Comparison of ENCODE assay signal across 8 cellular contexts in the genomic region with DNA sequence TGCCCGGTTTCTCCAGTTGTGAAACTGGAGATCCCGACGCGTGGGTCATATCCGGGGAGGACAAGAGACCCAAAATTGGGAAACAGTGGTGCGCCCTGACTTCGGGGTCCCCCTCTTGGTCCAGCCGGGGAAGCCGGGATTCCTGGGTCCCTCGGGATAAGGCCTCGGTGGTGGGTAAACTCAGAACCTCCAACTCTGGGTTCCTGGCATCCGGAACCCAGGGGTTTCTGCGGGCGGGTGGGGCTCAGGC. TPM values are rescaled to one million over a fixed set of nuclear protein-coding genes. Genes with fewer than 3 reads are reported as not detected.
DNase-seq lines count a peak whose midpoint lies in the region; ATAC-seq and TF ChIP-seq lines count a peak whose summit lies in the region.

No MANE protein-coding gene starts in this region.

- peaks cover 62% of the 10 kb centered on the region for H3K4me1 Mint-ChIP-seq in Calu3 (ENCODE audit: low read depth, unreplicated experiment)

- ATAC-seq in RWPE2 (ENCODE audit: low read depth) (no peak), GM21381 (IDR thresholded peaks at IDR 0.05; ENCODE audit: unreplicated experiment) (no peak)

- no TSS peak for BruUV-seq in Calu3 (replicated peaks; lab: Mats Ljungman, UMichigan)

- no peaks in the 10 kb centered on the region for H3K27me3 Mint-ChIP-seq in Calu3 (ENCODE audit: unreplicated experiment)

- H3K23ac ChIP-seq in trophoblast cell (ENCODE audit: low read length): no peak overlapping the region

- peaks cover 35% of the 10 kb centered on the region for H3K79me2 ChIP-seq in trophoblast cell (ENCODE audit: control insufficient read depth, insufficient read depth, low read length, poor library complexity)

- H3K27ac ChIP-seq in RWPE2 (ENCODE audit: poor library complexity, severe bottlenecking): peak overlapping the region; percentile 97
- peak overlapping the region; percentile 99 to 100 (median 100) for H3K27ac ChIP-seq in esophagus muscularis mucosa (replicated peaks in 1 of 4)
- peak overlapping the region; percentile 94 for H3K27ac ChIP-seq in trophoblast cell (ENCODE audit: low read depth, low read length)

- peak overlapping the region; percentile 98 for H3K18ac ChIP-seq in trophoblast cell (ENCODE audit: low read length)

- H3K9me3 Mint-ChIP-seq in Calu3 (ENCODE audit: low read depth, unreplicated experiment): no peaks in the 10 kb centered on the region

- H3K4me3 ChIP-seq in RWPE2 (ENCODE audit: severe bottlenecking): peak overlapping the region; percentile 89
- peak overlapping the region; percentile 63 to 93 (median 80) for H3K4me3 ChIP-seq in esophagus muscularis mucosa
- peak overlapping the region; percentile 96 for H3K4me3 ChIP-seq in trophoblast cell (ENCODE audit: low read depth, low read length)

- H2BK120ac ChIP-seq in trophoblast cell (ENCODE audit: insufficient read depth, low read length, poor library complexity): peak overlapping the region; percentile 89

- WGBS in esophagus muscularis mucosa: 0% methylated on average over 1 of the region's 14 CpGs
- no CpG with 5 or more reads among the region's 14 CpGs for WGBS in trophoblast cell (ENCODE audit: extremely low coverage, insufficient coverage, insufficient read length)

- peak overlapping the region; percentile 94 for H3K27ac Mint-ChIP-seq in Calu3 (ENCODE audit: unreplicated experiment)

- intact Hi-C loops in Calu3 (cut with micrococcal nuclease; ENCODE audit: unreplicated experiment): no loop called here
- intact Hi-C loops in esophagus muscularis mucosa (cut with DNase I): no loop called here

- H3K14ac ChIP-seq in trophoblast cell (ENCODE audit: low read length): peak overlapping the region; percentile 99

- H4K12ac ChIP-seq in trophoblast cell (ENCODE audit: low read depth, low read length): peak overlapping the region; percentile 77

- H4K91ac ChIP-seq in trophoblast cell (ENCODE audit: low read depth, low read length): peak overlapping the region; percentile 93

- peaks cover 100% of the 10 kb centered on the region for H3K36me3 Mint-ChIP-seq in Calu3 (ENCODE audit: insufficient read depth, unreplicated experiment)

- peaks cover 43% of the 10 kb centered on the region for H3K79me1 ChIP-seq in trophoblast cell (ENCODE audit: low read length)

- H3K9ac ChIP-seq in trophoblast cell (ENCODE audit: low read length): peak overlapping the region; percentile 97

- H3K4me2 ChIP-seq in trophoblast cell (ENCODE audit: low read length): peak overlapping the region; percentile 81

- no peaks in the 10 kb centered on the region for H3K9me3 ChIP-seq in RWPE2 (ENCODE audit: severe bottlenecking)
- no peaks in the 10 kb centered on the region for H3K9me3 ChIP-seq in esophagus muscularis mucosa
- H3K9me3 ChIP-seq in trophoblast cell (ENCODE audit: insufficient read depth, low read depth, low read length): no peaks in the 10 kb centered on the region

- CTCF ChIA-PET in Calu3 (lab: Charles Lee): interaction anchor here (0.6 to 2.4 kb wide), 3 partner anchors 9 to 16 kb away, joined by 3 to 11 read pairs (median 8); partner anchors contain the start of genes MED29 and PAF1

- H3K4me1 ChIP-seq in RWPE2 (ENCODE audit: insufficient read depth, poor library complexity, severe bottlenecking) (peaks cover 26% of the 10 kb centered on the region), esophagus muscularis mucosa (peaks cover 36 to 56% (median 49%) of the 10 kb centered on the region in 4 donors), trophoblast cell (ENCODE audit: control insufficient read depth in 1 of 2, insufficient read depth in 2 of 2, low read length in 2 of 2) (peaks cover 26 to 43% of the 10 kb centered on the region in 2 experiments)

- peak overlapping the region; percentile 77 for H3K4me3 Mint-ChIP-seq in Calu3 (ENCODE audit: low read depth, unreplicated experiment)

- TF ChIP-seq EP300 in esophagus muscularis mucosa (IDR thresholded peaks at IDR 0.05): no peak

- H2AK5ac ChIP-seq in trophoblast cell (ENCODE audit: low read length): peak overlapping the region; percentile 99

- H3K27me3 ChIP-seq in RWPE2 (ENCODE audit: insufficient read depth, poor library complexity, severe bottlenecking) (no peaks in the 10 kb centered on the region), esophagus muscularis mucosa (no peaks in the 10 kb centered on the region), trophoblast cell (ENCODE audit: insufficient read depth, low read length) (no peaks in the 10 kb centered on the region)

- peak overlapping the region; percentile 87 for H4K8ac ChIP-seq in trophoblast cell (ENCODE audit: low read depth, low read length)

- no peak for TF ChIP-seq POLR2A in esophagus muscularis mucosa (IDR thresholded peaks at IDR 0.05; ENCODE audit: low read depth)

- no peak overlapping the region for H2AFZ ChIP-seq in trophoblast cell (ENCODE audit: insufficient read depth, low read length, poor library complexity)

- no peak for DNase-seq in Calu3
- DNase-seq in RWPE2 (ENCODE audit: low spot score): no peak
- no peak for DNase-seq in esophagus muscularis mucosa (ENCODE audit: extremely low spot score)
- no peak for DNase-seq in trophoblast cell
- no peak for DNase-seq in D341Med (ENCODE audit: low spot score)
- no peak for DNase-seq in NAMALWA (ENCODE audit: low spot score)
- DNase-seq in epidermal melanocyte (ENCODE audit: insufficient read length, low spot score): no peak

- H3K4ac ChIP-seq in trophoblast cell (ENCODE audit: low read depth, low read length): peak overlapping the region; percentile 100

- TF ChIP-seq CTCF in Calu3 (IDR thresholded peaks at IDR 0.05; ENCODE audit: unreplicated experiment): no peak
- no peak for TF ChIP-seq CTCF in RWPE2 (IDR thresholded peaks at IDR 0.05; ENCODE audit: poor library complexity, severe bottlenecking)
- TF ChIP-seq CTCF in esophagus muscularis mucosa (IDR thresholded peaks at IDR 0.05): no peak

- H2BK5ac ChIP-seq in trophoblast cell (ENCODE audit: low read depth, low read length, poor library complexity): peak overlapping the region; percentile 90

- no peak overlapping the region for H2BK12ac ChIP-seq in trophoblast cell (ENCODE audit: low read length)

- H3K36me3 ChIP-seq in RWPE2 (ENCODE audit: low read depth) (peaks cover 25% of the 10 kb centered on the region), esophagus muscularis mucosa (peaks cover 13 to 22% (median 21%) of the 10 kb centered on the region in 4 donors), trophoblast cell (ENCODE audit: control insufficient read depth in 1 of 2, insufficient read depth in 2 of 2, low read length in 2 of 2) (peaks cover 12 to 13% of the 10 kb centered on the region in 2 experiments)

RNA-seq across cellular contexts. Expression of gene ZFP36, which starts 0.7 kb away (rescaled TPM):
- total RNA-seq in Calu3 (2022) (70.8 and 107 TPM in 2 replicates), esophagus muscularis mucosa (100 to 1,000 TPM; 135 to 577 (median 196) TPM)
- polyA plus RNA-seq in trophoblast cell (2013): 34.2 and 35.4 TPM in 2 replicates

RNA-seq across cellular contexts. Expression of gene PLEKHG2, which starts 5.2 kb away (rescaled TPM):
- total RNA-seq in Calu3 (2022) (64.1 and 65.3 TPM in 2 replicates), esophagus muscularis mucosa (10 to 100 TPM; 16.7 to 38.4 (median 22.2) TPM)
- 51.5 and 53.7 TPM in 2 replicates for polyA plus RNA-seq in trophoblast cell (2013)

RNA-seq across cellular contexts. Expression of gene MED29, which starts 16.1 kb away (rescaled TPM):
- total RNA-seq in Calu3 (2022) (56.8 and 66.6 TPM in 2 replicates), esophagus muscularis mucosa (10 to 100 TPM; 24.9 to 58.0 (median 38.3) TPM)
- polyA plus RNA-seq in trophoblast cell (2013): 19.0 and 22.7 TPM in 2 replicates

RNA-seq across cellular contexts. Expression of gene PAF1, which starts 16.4 kb away (rescaled TPM):
- 64.3 and 72.7 TPM in 2 replicates for total RNA-seq in Calu3 (2022)
- 10 to 100 TPM; 31.6 to 47.2 (median 41.5) TPM for total RNA-seq in esophagus muscularis mucosa
- polyA plus RNA-seq in trophoblast cell (2013): 56.3 and 56.7 TPM in 2 replicates

RNA-seq across cellular contexts. Expression of gene RPS16, which starts 28.4 kb away (rescaled TPM):
- total RNA-seq in Calu3 (2022): 1,912 and 1,929 TPM in 2 replicates
- 1,000 to 10,000 TPM; 1,316 to 2,441 (median 1,971) TPM for total RNA-seq in esophagus muscularis mucosa
- 3,136 and 3,193 TPM in 2 replicates for polyA plus RNA-seq in trophoblast cell (2013)
